9 cellular contexts compared by ENCODE assay signal in the genomic region with DNA sequence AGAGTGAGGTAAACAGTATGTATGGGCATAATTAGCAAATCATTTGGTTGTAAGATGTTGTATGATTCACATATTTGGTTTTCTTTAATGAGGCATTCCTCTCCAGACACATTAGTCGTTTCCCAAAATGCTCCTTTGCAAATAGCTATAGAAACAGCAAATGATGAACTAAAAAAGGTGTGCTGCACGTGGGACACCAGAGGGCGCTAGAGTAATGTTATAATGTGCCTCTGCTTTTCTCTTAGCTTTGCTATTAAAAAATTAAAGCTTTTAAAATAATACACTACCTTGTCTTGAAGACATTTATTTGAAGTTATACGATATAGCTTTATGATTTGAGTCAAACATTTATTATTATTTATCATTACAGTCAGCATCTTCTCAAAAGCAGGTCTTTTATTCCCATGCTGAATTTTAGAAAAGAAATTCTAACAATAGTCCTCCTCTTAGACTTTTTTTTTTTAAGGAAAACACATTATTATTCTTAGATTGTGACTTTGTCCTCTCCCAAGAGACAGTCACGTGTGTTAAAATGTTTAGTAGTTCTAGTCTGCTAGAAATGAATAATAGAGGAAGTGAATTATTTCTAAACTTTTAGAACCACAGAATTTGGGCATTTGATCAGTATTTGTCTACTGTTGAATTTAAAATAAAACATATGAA.
A peak's percentile ranks its signal among the peaks of the same experiment; 100 is the strongest.
DNase-seq lines count a peak whose midpoint lies in the region; ATAC-seq, FAIRE-seq and TF ChIP-seq lines count a peak whose summit lies in the region.
"Had no signal": no experiment of that assay in that cellular context is flagged by ENCODE, and none has a peak within 500 bp of the region (broad histone marks: within the 10 kb centered on the region; RNA-seq: fewer than 3 reads in every experiment).

No MANE protein-coding gene starts in this region.

- H3K36me3 Mint-ChIP-seq in CD4-positive, alpha-beta memory T cell, result no peaks in the 10 kb centered on the region
- no peaks in the 10 kb centered on the region for H3K36me3 Mint-ChIP-seq in activated CD4-positive, alpha-beta T cell treated with anti-CD3 and anti-CD28 coated beads, Interleukin-2, amount 10 ng/mL, durations not matched to agents 24 days and 14 days (ENCODE audit: low read depth)
- no peaks in the 10 kb centered on the region for H3K36me3 Mint-ChIP-seq in naive B cell
- H3K36me3 Mint-ChIP-seq: stimulated activated effector memory CD8-positive, alpha-beta T cell treated with anti-CD3 and anti-CD28 coated beads, Interleukin-12 subunit alpha, Interleukin-12 subunit beta, amount 100 ng/mL, for 72 hours had no signal

- H3K4me3 ChIP-seq in CD4-positive, alpha-beta memory T cell (ENCODE audit: low read length in 2 of 2), result no peak overlapping the region
- H3K4me3 ChIP-seq in epithelial cell of esophagus (ENCODE audit: low read length) (no peak overlapping the region), tibial nerve (no peak overlapping the region)

- no peak for FAIRE-seq in H54 (lab: Jason Lieb, UNC)

- no peaks in the 10 kb centered on the region for H3K9me3 Mint-ChIP-seq in CD4-positive, alpha-beta memory T cell
- H3K9me3 Mint-ChIP-seq in activated CD4-positive, alpha-beta T cell treated with anti-CD3 and anti-CD28 coated beads, Interleukin-2, amount 10 ng/mL, durations not matched to agents 24 days and 14 days, result no peaks in the 10 kb centered on the region
- no peaks in the 10 kb centered on the region for H3K9me3 Mint-ChIP-seq in naive B cell
- H3K9me3 Mint-ChIP-seq: stimulated activated effector memory CD8-positive, alpha-beta T cell treated with anti-CD3 and anti-CD28 coated beads, Interleukin-12 subunit alpha, Interleukin-12 subunit beta, amount 100 ng/mL, for 72 hours had no signal

- no peak overlapping the region for H3K4me3 Mint-ChIP-seq in CD4-positive, alpha-beta memory T cell
- H3K4me3 Mint-ChIP-seq in activated CD4-positive, alpha-beta T cell treated with anti-CD3 and anti-CD28 coated beads, Interleukin-2, amount 10 ng/mL, durations not matched to agents 24 days and 14 days, result no peak overlapping the region
- no peak overlapping the region for H3K4me3 Mint-ChIP-seq in naive B cell
- H3K4me3 Mint-ChIP-seq: stimulated activated effector memory CD8-positive, alpha-beta T cell treated with anti-CD3 and anti-CD28 coated beads, Interleukin-12 subunit alpha, Interleukin-12 subunit beta, amount 100 ng/mL, for 72 hours had no signal

- TF ChIP-seq CTCF in epithelial cell of esophagus (IDR thresholded peaks at IDR 0.05; ENCODE audit: insufficient read depth, low read depth, low read length, missing control alignments), result peak; percentile 87
- peak; percentile 76 to 84 (median 80) for TF ChIP-seq CTCF in tibial nerve (IDR thresholded peaks at IDR 0.05)

- no peak overlapping the region for H3K27ac ChIP-seq in CD4-positive, alpha-beta memory T cell (ENCODE audit: low read depth, low read length)
- H3K27ac ChIP-seq in tibial nerve, result peak overlapping the region in 1 of 4 donors; percentile 44

- POLR2A ChIA-PET in CD4-positive, alpha-beta memory T cell (lab: Charles Lee; ENCODE audit: partially characterized antibody), result interaction anchor here (1.1 to 1.4 kb wide), 4 partner anchors 9 to 255 kb away, joined by 3 to 8 read pairs (median 3); no protein-coding TSS in a partner anchor

- CTCF ChIA-PET in CD4-positive, alpha-beta memory T cell (lab: Charles Lee; ENCODE audit: partially characterized antibody), result interaction anchor here (0.6 to 3.0 kb wide), 57 partner anchors 10 to 741 kb away, joined by 3 to 49 read pairs (median 5); a partner anchor contains a TSS

- peaks cover 8 to 43% (median 21%) of the 10 kb centered on the region in 4 donors for H3K4me1 Mint-ChIP-seq in CD4-positive, alpha-beta memory T cell
- peaks cover 14% of the 10 kb centered on the region for H3K4me1 Mint-ChIP-seq in activated CD4-positive, alpha-beta T cell treated with anti-CD3 and anti-CD28 coated beads, Interleukin-2, amount 10 ng/mL, durations not matched to agents 24 days and 14 days
- no peaks in the 10 kb centered on the region for H3K4me1 Mint-ChIP-seq in naive B cell
- H3K4me1 Mint-ChIP-seq: stimulated activated effector memory CD8-positive, alpha-beta T cell treated with anti-CD3 and anti-CD28 coated beads, Interleukin-12 subunit alpha, Interleukin-12 subunit beta, amount 100 ng/mL, for 72 hours had no signal

- TF ChIP-seq EP300 in tibial nerve (IDR thresholded peaks at IDR 0.05), result no peak

- 2% methylated on average over 5 of the region's 5 CpGs for WGBS in tibial nerve, 2 donors

- ATAC-seq in naive B cell (ENCODE audit: low read depth in 2 of 2), result peak; percentile 40 to 59
- no peak for ATAC-seq in GM21526 (IDR thresholded peaks at IDR 0.05; ENCODE audit: low FRiP score, unreplicated experiment)
- ATAC-seq: stimulated activated effector memory CD8-positive, alpha-beta T cell treated with anti-CD3 and anti-CD28 coated beads, Interleukin-12 subunit alpha, Interleukin-12 subunit beta, amount 100 ng/mL, for 72 hours had no signal

- H3K4me1 ChIP-seq in CD4-positive, alpha-beta memory T cell (ENCODE audit: insufficient read depth, low read length), result peaks cover 20% of the 10 kb centered on the region
- H3K4me1 ChIP-seq in tibial nerve, result peaks cover 0 to 34% (median 5%) of the 10 kb centered on the region in 4 donors

- peaks cover 0 to 2% of the 10 kb centered on the region in 2 donors for H3K27me3 Mint-ChIP-seq in CD4-positive, alpha-beta memory T cell
- H3K27me3 Mint-ChIP-seq in activated CD4-positive, alpha-beta T cell treated with anti-CD3 and anti-CD28 coated beads, Interleukin-2, amount 10 ng/mL, durations not matched to agents 24 days and 14 days, result peaks cover 31% of the 10 kb centered on the region
- no peaks in the 10 kb centered on the region for H3K27me3 Mint-ChIP-seq in naive B cell

- no peaks in the 10 kb centered on the region for H3K9me3 ChIP-seq in CD4-positive, alpha-beta memory T cell (ENCODE audit: control insufficient read depth in 1 of 2, low read length in 2 of 2)
- no peaks in the 10 kb centered on the region for H3K9me3 ChIP-seq in tibial nerve

- H3K27me3 ChIP-seq in CD4-positive, alpha-beta memory T cell (ENCODE audit: insufficient read depth, low read length), result no peaks in the 10 kb centered on the region
- H3K27me3 ChIP-seq in tibial nerve, result no peaks in the 10 kb centered on the region

- DNase-seq in CD4-positive, alpha-beta memory T cell, result peak; percentile 49 to 68 (median 60)
- DNase-seq in H54 (ENCODE audit: insufficient read length, low spot score) (peak; percentile 4), NCI-H2227 treated with DMSO at 0.1 percent for 48 hours (lab: John Stamatoyannopoulos, UW) (peak; percentile 41), epithelial cell of esophagus (ENCODE audit: low read depth) (peak; percentile 72), naive B cell (peak; percentile 52), tibial nerve (ENCODE audit: low spot score in 2 of 2) (peak in 1 of 2 donors; percentile 52)
- peak; percentile 86 for DNase-seq in activated CD4-positive, alpha-beta T cell treated with anti-CD3 and anti-CD28 coated beads, Interleukin-2, amount 10 ng/mL, durations not matched to agents 24 days and 14 days

- no peaks in the 10 kb centered on the region for H3K36me3 ChIP-seq in CD4-positive, alpha-beta memory T cell (ENCODE audit: insufficient read depth, low read length)
- no peaks in the 10 kb centered on the region for H3K36me3 ChIP-seq in tibial nerve

- intact Hi-C loops in CD4-positive, alpha-beta memory T cell (cut with micrococcal nuclease), result loop anchor here (1.0 to 10.0 kb wide), 4 partner anchors 255 to 1815 kb away; no protein-coding TSS in a partner anchor
- intact Hi-C loops in activated CD4-positive, alpha-beta T cell treated with anti-CD3 and anti-CD28 coated beads, Interleukin-2, amount 10 ng/mL, durations not matched to agents 24 days and 14 days (cut with micrococcal nuclease), result loop anchor here (1.0 to 5.0 kb wide), 4 partner anchors 92 to 672 kb away; no protein-coding TSS in a partner anchor

- TF ChIP-seq POLR2A in H54 (IDR thresholded peaks at IDR 0.05; ENCODE audit: low read depth, low read length), result no peak
- TF ChIP-seq POLR2A in tibial nerve (IDR thresholded peaks at IDR 0.05), result no peak

- no peak overlapping the region for H3K27ac Mint-ChIP-seq in CD4-positive, alpha-beta memory T cell
- H3K27ac Mint-ChIP-seq in activated CD4-positive, alpha-beta T cell treated with anti-CD3 and anti-CD28 coated beads, Interleukin-2, amount 10 ng/mL, durations not matched to agents 24 days and 14 days, result no peak overlapping the region
- no peak overlapping the region for H3K27ac Mint-ChIP-seq in naive B cell
- H3K27ac Mint-ChIP-seq: stimulated activated effector memory CD8-positive, alpha-beta T cell treated with anti-CD3 and anti-CD28 coated beads, Interleukin-12 subunit alpha, Interleukin-12 subunit beta, amount 100 ng/mL, for 72 hours had no signal
